Comparison of ENCODE assay signal across 1 cellular context in genomic region chr5:74579215-74579614, GRCh38.
TF ChIP-seq lines count a peak whose summit lies in the region.

No MANE protein-coding gene starts in this region.

TF ChIP-seq in K562, 482 proteins besides CTCF, POLR2A, EP300 and RAD21 (continued from another document):
- TF ChIP-seq ZNF639 (CRISPR knock-in tag; conservative IDR thresholded peaks at IDR 0.05 in 1 of 2, IDR thresholded peaks at IDR 0.05 in 1 of 2) (peak in 1 of 2 experiments; percentile 72; a peak in 2 of 4 replicates), ZNF121 (CRISPR knock-in tag; conservative IDR thresholded peaks at IDR 0.05) (peak; percentile 80; the same call in 1 of the 2 replicates), TEAD1 (CRISPR knock-in tag; IDR thresholded peaks at IDR 0.05) (peak in 1 of 2 experiments; percentile 81; a peak in 2 of 4 replicates), MYC (IDR thresholded peaks at IDR 0.05; ENCODE audit: low read depth, low read length) (0 out of 2 replicates have a peak, but pooled peaks have one; percentile 26), MYC (CRISPR knock-in tag; IDR thresholded peaks at IDR 0.05; ENCODE audit: borderline replicate concordance, low read depth) (no peak), DMBX1 (CRISPR knock-in tag; IDR thresholded peaks at IDR 0.05; ENCODE audit: borderline replicate concordance) (0 out of 2 replicates have a peak, but pooled peaks have one; percentile 12), PKNOX1 (IDR thresholded peaks at IDR 0.05) (peak; percentile 19; the same call in 1 of the 2 replicates), BCLAF1 (IDR thresholded peaks at IDR 0.05; ENCODE audit: borderline replicate concordance in 1 of 2, control insufficient read depth in 1 of 2, low read depth in 2 of 2, low read length in 1 of 2) (no peak), NCOA2 (IDR thresholded peaks at IDR 0.05; ENCODE audit: partially characterized antibody in 2 of 2) (no peak), ELF1 (tag; IDR thresholded peaks at IDR 0.05) (peak; percentile 42), NR2C2 (CRISPR knock-in tag; IDR thresholded peaks at IDR 0.05) (no peak), NR2C2 (tag; IDR thresholded peaks at IDR 0.05) (peak; percentile 37; the same call in 1 of the 2 replicates), HNRNPL (IDR thresholded peaks at IDR 0.05; ENCODE audit: low read depth, low read length) (no peak), ZBTB33 (CRISPR knock-in tag; IDR thresholded peaks at IDR 0.05) (no peak), ID3 (CRISPR knock-in tag; IDR thresholded peaks at IDR 0.05) (no peak), ID3 (tag; IDR thresholded peaks at IDR 0.05) (0 out of 2 replicates have a peak, but pooled peaks have one; percentile 56), ZNF778 (CRISPR knock-in tag; IDR thresholded peaks at IDR 0.05) (no peak), CXXC5 (CRISPR knock-in tag; IDR thresholded peaks at IDR 0.05) (peak; percentile 12; the same call in 1 of the 2 replicates), GABPA (tag; conservative IDR thresholded peaks at IDR 0.05; ENCODE audit: low read depth) (peak; percentile 71), SMARCB1 (IDR thresholded peaks at IDR 0.05; ENCODE audit: insufficient read length, low read depth) (no peak), CBFA2T3 (IDR thresholded peaks at IDR 0.05) (0 out of 2 replicates have a peak, but pooled peaks have one; percentile 5), ZNF175 (CRISPR knock-in tag; IDR thresholded peaks at IDR 0.05; ENCODE audit: low read depth) (peak; percentile 41; the same call in 1 of the 2 replicates), LARP7 (IDR thresholded peaks at IDR 0.05) (no peak), CHD4 (IDR thresholded peaks at IDR 0.05; ENCODE audit: insufficient read depth, insufficient replicate concordance, low read depth, low read length, poor library complexity, severe bottlenecking) (no peak)
